In genomic region chr2:231966886-231967285, GRCh38 we compare ENCODE assay signal across 29 cellular contexts. TPM values are rescaled to one million over a fixed set of nuclear protein-coding genes. Genes with fewer than 3 reads are reported as not detected.
"Had no signal": no experiment of that assay in that cellular context is flagged by ENCODE, and none has a peak within 500 bp of the region (broad histone marks: within the 10 kb centered on the region; RNA-seq: fewer than 3 reads in every experiment).

No MANE protein-coding gene starts in this region.

- H3K9me3 Mint-ChIP-seq: effector memory CD8-positive, alpha-beta T cell had no signal

- H3K4me1 ChIP-seq: neural progenitor cell, psoas muscle, testis had no signal

- H3K9me3 ChIP-seq: gastrocnemius medialis, psoas muscle, testis, transverse colon had no signal

- H3K27me3 ChIP-seq: gastrocnemius medialis, neural progenitor cell, testis, transverse colon had no signal

- H3K36me3 ChIP-seq: gastrocnemius medialis, neural progenitor cell, transverse colon had no signal

- H3K27ac Mint-ChIP-seq: activated CD4-positive, alpha-beta memory T cell treated with anti-CD3 and anti-CD28 coated beads, Interleukin-2, amount 10 ng/mL, durations not matched to agents 7 days and 5 days; activated CD4-positive, alpha-beta T cell treated with anti-CD3 and anti-CD28 coated beads, Interleukin-2, amount 10 ng/mL, durations not matched to agents 7 days and 5 days; activated CD8-positive, alpha-beta memory T cell treated with anti-CD3 and anti-CD28 coated beads, Interleukin-2, amount 10 ng/mL, durations not matched to agents 7 days and 5 days; activated T-helper 2 cell treated with anti-CD3 and anti-CD28 coated beads, Interferon-gamma antibody, Interleukin-2, Interleukin-4, amounts not matched to agents 10 μg/mL and 5 μg/mL and 100 μg/mL, durations not matched to agents 14 hours and 24 hours and 36 hours; neural progenitor cell had no signal

- H3K27ac ChIP-seq: gastrocnemius medialis, neural progenitor cell, parathyroid adenoma, psoas muscle, testis, transverse colon had no signal

- ATAC-seq: activated CD8-positive, alpha-beta memory T cell treated with anti-CD3 and anti-CD28 coated beads, Interleukin-2, amount 10 ng/mL, durations not matched to agents 7 days and 5 days; effector memory CD8-positive, alpha-beta T cell; gastrocnemius medialis; left cardiac atrium; left ventricle myocardium superior; psoas muscle had no signal

- H3K27me3 Mint-ChIP-seq: activated CD4-positive, alpha-beta memory T cell treated with anti-CD3 and anti-CD28 coated beads, Interleukin-2, amount 10 ng/mL, durations not matched to agents 7 days and 5 days; activated CD4-positive, alpha-beta T cell treated with anti-CD3 and anti-CD28 coated beads, Interleukin-2, amount 10 ng/mL, durations not matched to agents 7 days and 5 days; activated CD8-positive, alpha-beta memory T cell treated with anti-CD3 and anti-CD28 coated beads, Interleukin-2, amount 10 ng/mL, durations not matched to agents 7 days and 5 days; effector memory CD8-positive, alpha-beta T cell had no signal

- DNase-seq: activated CD4-positive, alpha-beta memory T cell treated with anti-CD3 and anti-CD28 coated beads, Interleukin-2, amount 10 ng/mL, durations not matched to agents 7 days and 5 days; activated CD4-positive, alpha-beta T cell treated with anti-CD3 and anti-CD28 coated beads for 1 hour; activated CD4-positive, alpha-beta T cell treated with anti-CD3 and anti-CD28 coated beads, Interleukin-2, amount 10 ng/mL, durations not matched to agents 7 days and 5 days; activated CD8-positive, alpha-beta memory T cell treated with anti-CD3 and anti-CD28 coated beads, Interleukin-2, amount 10 ng/mL, durations not matched to agents 7 days and 5 days; activated T-cell treated with anti-CD3 and anti-CD28 coated beads, Interleukin-2, amount 50 U/mL, for 48 hours; amygdala; caudate nucleus; cortex of kidney; effector memory CD8-positive, alpha-beta T cell; erythroblast; gastrocnemius medialis; glutamatergic neuron; islet precursor cell; left cardiac atrium; left ventricle myocardium superior; occipital lobe; psoas muscle; stimulated activated CD4-positive, alpha-beta T cell treated with anti-CD3 and anti-CD28 coated beads, Interleukin-15, amount 100 ng/mL, for 24 hours; stimulated activated CD4-positive, alpha-beta T cell treated with anti-CD3 and anti-CD28 coated beads, Interleukin-2, amount 100 ng/mL, for 24 hours; stimulated activated naive CD4-positive, alpha-beta T cell; T-helper 2 cell; testis; transverse colon had no signal

- H3K4me3 ChIP-seq: gastrocnemius medialis, neural progenitor cell, psoas muscle, smooth muscle cell, testis, transverse colon had no signal

- H3K4me3 Mint-ChIP-seq: activated CD4-positive, alpha-beta memory T cell treated with anti-CD3 and anti-CD28 coated beads, Interleukin-2, amount 10 ng/mL, durations not matched to agents 7 days and 5 days; activated CD4-positive, alpha-beta T cell treated with anti-CD3 and anti-CD28 coated beads, Interleukin-2, amount 10 ng/mL, durations not matched to agents 7 days and 5 days; activated CD8-positive, alpha-beta memory T cell treated with anti-CD3 and anti-CD28 coated beads, Interleukin-2, amount 10 ng/mL, durations not matched to agents 7 days and 5 days; effector memory CD8-positive, alpha-beta T cell; neural progenitor cell had no signal

RNA-seq across cellular contexts. Expression of gene NPPC, which starts 40.7 kb away (rescaled TPM):
- total RNA-seq: activated CD4-positive, alpha-beta memory T cell treated with anti-CD3 and anti-CD28 coated beads, Interleukin-2, amount 10 ng/mL, durations not matched to agents 7 days and 5 days; activated CD4-positive, alpha-beta T cell treated with anti-CD3 and anti-CD28 coated beads, Interleukin-2, amount 10 ng/mL, durations not matched to agents 7 days and 5 days; activated CD8-positive, alpha-beta memory T cell treated with anti-CD3 and anti-CD28 coated beads, Interleukin-2, amount 10 ng/mL, durations not matched to agents 7 days and 5 days; chondrocyte; gastrocnemius medialis; mucosa of gallbladder; occipital lobe; smooth muscle cell; testis had no signal
